ENCODE assay signal across 8 cellular contexts in the genomic region with DNA sequence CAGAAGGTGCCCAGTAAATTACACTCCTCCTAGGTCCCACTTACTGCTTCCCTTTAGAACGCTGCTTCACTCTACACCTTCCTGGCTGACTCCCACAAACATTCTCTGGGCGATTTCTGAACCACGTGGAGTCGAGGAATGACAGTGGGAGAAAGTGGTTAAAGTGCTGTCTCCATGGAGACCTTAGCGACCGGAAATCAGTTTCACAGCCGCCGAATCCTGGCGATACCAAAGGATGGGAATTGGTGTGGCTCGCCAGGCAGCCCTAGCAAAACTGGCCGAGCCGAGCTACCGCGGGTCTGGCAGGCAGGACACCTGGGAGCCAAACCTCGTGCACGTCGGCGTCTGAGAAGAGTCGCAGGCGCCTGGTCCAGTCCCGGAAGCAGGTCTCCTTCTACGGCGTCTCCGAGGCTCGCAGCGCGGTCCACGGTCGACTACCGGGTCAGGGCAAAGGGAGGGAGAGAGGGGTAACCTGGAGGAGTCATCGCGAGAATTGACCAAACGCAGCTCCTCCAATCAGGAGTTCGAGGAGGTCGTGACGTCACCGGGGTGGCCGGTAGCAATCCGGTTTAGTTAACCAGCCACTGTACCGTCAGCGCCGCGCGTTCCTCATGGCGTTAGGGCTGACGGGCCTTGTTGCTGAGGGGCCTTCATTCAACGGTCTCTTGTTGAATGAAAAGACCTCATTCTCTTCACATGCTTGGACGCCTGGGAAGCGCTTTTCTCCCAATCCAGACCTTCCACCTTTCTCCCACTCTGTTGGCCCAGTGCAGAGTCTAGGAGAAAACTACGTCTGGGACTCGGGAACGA.
DNase-seq lines count a peak whose midpoint lies in the region; ATAC-seq and TF ChIP-seq lines count a peak whose summit lies in the region.

A gene with protein sequence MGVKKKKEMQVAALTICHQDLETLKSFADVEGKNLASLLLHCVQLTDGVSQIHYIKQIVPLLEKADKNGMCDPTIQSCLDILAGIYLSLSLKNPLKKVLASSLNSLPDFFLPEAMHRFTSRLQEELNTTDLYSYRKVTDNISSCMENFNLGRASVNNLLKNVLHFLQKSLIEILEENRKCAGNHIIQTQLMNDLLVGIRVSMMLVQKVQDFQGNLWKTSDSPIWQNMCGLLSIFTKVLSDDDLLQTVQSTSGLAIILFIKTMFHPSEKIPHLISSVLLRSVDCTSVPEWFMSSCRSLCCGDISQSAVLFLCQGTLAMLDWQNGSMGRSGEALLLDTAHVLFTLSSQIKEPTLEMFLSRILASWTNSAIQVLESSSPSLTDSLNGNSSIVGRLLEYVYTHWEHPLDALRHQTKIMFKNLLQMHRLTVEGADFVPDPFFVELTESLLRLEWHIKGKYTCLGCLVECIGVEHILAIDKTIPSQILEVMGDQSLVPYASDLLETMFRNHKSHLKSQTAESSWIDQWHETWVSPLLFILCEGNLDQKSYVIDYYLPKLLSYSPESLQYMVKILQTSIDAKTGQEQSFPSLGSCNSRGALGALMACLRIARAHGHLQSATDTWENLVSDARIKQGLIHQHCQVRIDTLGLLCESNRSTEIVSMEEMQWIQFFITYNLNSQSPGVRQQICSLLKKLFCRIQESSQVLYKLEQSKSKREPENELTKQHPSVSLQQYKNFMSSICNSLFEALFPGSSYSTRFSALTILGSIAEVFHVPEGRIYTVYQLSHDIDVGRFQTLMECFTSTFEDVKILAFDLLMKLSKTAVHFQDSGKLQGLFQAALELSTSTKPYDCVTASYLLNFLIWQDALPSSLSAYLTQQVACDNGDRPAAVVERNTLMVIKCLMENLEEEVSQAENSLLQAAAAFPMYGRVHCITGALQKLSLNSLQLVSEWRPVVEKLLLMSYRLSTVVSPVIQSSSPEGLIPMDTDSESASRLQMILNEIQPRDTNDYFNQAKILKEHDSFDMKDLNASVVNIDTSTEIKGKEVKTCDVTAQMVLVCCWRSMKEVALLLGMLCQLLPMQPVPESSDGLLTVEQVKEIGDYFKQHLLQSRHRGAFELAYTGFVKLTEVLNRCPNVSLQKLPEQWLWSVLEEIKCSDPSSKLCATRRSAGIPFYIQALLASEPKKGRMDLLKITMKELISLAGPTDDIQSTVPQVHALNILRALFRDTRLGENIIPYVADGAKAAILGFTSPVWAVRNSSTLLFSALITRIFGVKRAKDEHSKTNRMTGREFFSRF (N-terminal part only) (minus strand): TSS at position 436 of the 810 bp plus-strand sequence. CDS start 3,646 bp downstream, outside the sequence.

- DNase-seq in AG09309 (ENCODE audit: low read depth) (peak; percentile 97), NCI-H446 (lab: John Stamatoyannopoulos, UW) (peak; percentile 95 to 99), cerebellar cortex (ENCODE audit: low spot score) (peak; percentile 99), islet precursor cell (peak; percentile 99)
- DNase-seq in stimulated activated CD4-positive, alpha-beta T cell treated with anti-CD3 and anti-CD28 coated beads, Interleukin-12 subunit alpha, Interleukin-12 subunit beta, amount 100 ng/mL, for 48 hours (ENCODE audit: low read depth in 2 of 3, low spot score in 1 of 3), result peak; percentile 97 to 99 (median 98)

- H3K4me3 ChIP-seq in AG09309 (ENCODE audit: control insufficient read depth, low read depth, low read length), result peak within 1 kb of the TSS; percentile 78

- ATAC-seq in GM19025 (IDR thresholded peaks at IDR 0.05; ENCODE audit: low read depth, unreplicated experiment), result peak; percentile 99
- ATAC-seq in HG03342 (IDR thresholded peaks at IDR 0.05; ENCODE audit: unreplicated experiment), result peak; percentile 97
- ATAC-seq in activated CD4-positive, CD25-positive, alpha-beta regulatory T cell treated with anti-CD3 and anti-CD28 coated beads, Interleukin-2, amount 50 U/mL, for 24 hours, result peak; percentile 96 to 98

- no peak for TF ChIP-seq CTCF in AG09309 (IDR thresholded peaks at IDR 0.05; ENCODE audit: control insufficient read depth, insufficient read depth, low read depth, low read length, missing control alignments)

Comparison
In these comparisons a context has a peak if more than half of its experiments do, and no peak if none do; other contexts are left out.
1. Peak in every context shown above with its lines: DNase-seq, ATAC-seq and H3K4me3 ChIP-seq.